In genomic region chr9:95461448-95462381, GRCh38 we compare ENCODE assay signal across 8 cellular contexts. TPM values are rescaled to one million over a fixed set of nuclear protein-coding genes. Genes with fewer than 3 reads are reported as not detected.
DNase-seq lines count a peak whose midpoint lies in the region; ATAC-seq, FAIRE-seq and TF ChIP-seq lines count a peak whose summit lies in the region.

No MANE protein-coding gene starts in this region.

- peaks cover 44% of the 10 kb centered on the region for H3K4me1 ChIP-seq in OCI-LY1 (ENCODE audit: insufficient read depth, low read length, severe bottlenecking)
- H3K4me1 ChIP-seq in endothelial cell of umbilical vein (ENCODE audit: control insufficient read depth, extremely low read depth, insufficient read depth, low read length): peaks cover 9% of the 10 kb centered on the region
- H3K4me1 ChIP-seq in rectal smooth muscle tissue (ENCODE audit: control insufficient read depth, insufficient read depth, low read length): peaks cover 25% of the 10 kb centered on the region

- H3F3A ChIP-seq in OCI-LY1 (ENCODE audit: insufficient read depth, low read length): 0 out of 2 replicates have a peak, but pooled peaks cover 3% of the 10 kb centered on the region

- peak; percentile 2 for ATAC-seq in GM21381 (IDR thresholded peaks at IDR 0.05; ENCODE audit: unreplicated experiment)
- no peak for ATAC-seq in HG03460 (IDR thresholded peaks at IDR 0.05; ENCODE audit: unreplicated experiment)

- H3K4me2 ChIP-seq in OCI-LY1 (ENCODE audit: low read length) (peak overlapping the region; percentile 76), endothelial cell of umbilical vein (ENCODE audit: insufficient read depth, low read length) (peak overlapping the region; percentile 79)

- no peak for TF ChIP-seq CTCF in OCI-LY1 (IDR thresholded peaks at IDR 0.05; ENCODE audit: low read length)
- TF ChIP-seq CTCF in endothelial cell of umbilical vein (IDR thresholded peaks at IDR 0.05; ENCODE audit: extremely low read depth in 1 of 2, insufficient read depth in 1 of 2, low read depth in 1 of 2, low read length in 2 of 2): no peak

- DNase-seq in endothelial cell of umbilical vein (ENCODE audit: low read depth, low spot score): no peak
- no peak for DNase-seq in NCI-H1694 (lab: John Stamatoyannopoulos, UW)
- no peak for DNase-seq in NCI-H345 treated with DMSO at 0.1 percent for 48 hours (lab: John Stamatoyannopoulos, UW; ENCODE audit: unreplicated experiment)
- DNase-seq in DMS53 treated with DMSO at 0.1 percent for 48 hours (lab: John Stamatoyannopoulos, UW; ENCODE audit: unreplicated experiment): no peak

- POLR2A ChIA-PET in endothelial cell of umbilical vein (lab: Charles Lee): no interaction called here

- H3K9me3 ChIP-seq in OCI-LY1 (ENCODE audit: low read length) (no peaks in the 10 kb centered on the region), endothelial cell of umbilical vein (replicated peaks; ENCODE audit: control insufficient read depth, insufficient read depth, low read length) (no peaks in the 10 kb centered on the region)

- H3K27me3 ChIP-seq in OCI-LY1 (ENCODE audit: insufficient read depth, low read length) (no peaks in the 10 kb centered on the region), endothelial cell of umbilical vein (ENCODE audit: control insufficient read depth in 2 of 2, insufficient read depth in 2 of 2, low read length in 2 of 2) (no peaks in the 10 kb centered on the region), rectal smooth muscle tissue (ENCODE audit: control insufficient read depth, insufficient read depth, low read length) (no peaks in the 10 kb centered on the region)

- peaks cover 84% of the 10 kb centered on the region for H3K36me3 ChIP-seq in OCI-LY1 (ENCODE audit: insufficient read depth, low read length)
- H3K36me3 ChIP-seq in endothelial cell of umbilical vein (ENCODE audit: control insufficient read depth in 2 of 2, extremely low read depth in 1 of 2, insufficient read depth in 2 of 2, low read length in 2 of 2): peaks cover 0 to 5% of the 10 kb centered on the region in 2 experiments
- no peaks in the 10 kb centered on the region for H3K36me3 ChIP-seq in rectal smooth muscle tissue (ENCODE audit: control insufficient read depth, insufficient read depth, low read length)

- no TSS peak for BruUV-seq in endothelial cell of umbilical vein (replicated peaks; lab: Mats Ljungman, UMichigan)

- TF ChIP-seq POLR2A in endothelial cell of umbilical vein (IDR thresholded peaks at IDR 0.05; ENCODE audit: low read depth, low read length): no peak

- intact Hi-C loops in endothelial cell of umbilical vein (cut with micrococcal nuclease): loop anchor here (1.0 to 2.0 kb wide), 4 partner anchors 35 to 144 kb away; partner anchors contain the start of gene FANCC

- FAIRE-seq in endothelial cell of umbilical vein (lab: Jason Lieb, UNC): no peak

- no peaks in the 10 kb centered on the region for H4K20me1 ChIP-seq in OCI-LY1 (ENCODE audit: insufficient read depth, low read length)
- H4K20me1 ChIP-seq in endothelial cell of umbilical vein (replicated peaks; ENCODE audit: control insufficient read depth, extremely low read depth, insufficient read depth, low read length): no peaks in the 10 kb centered on the region

- H3K4me3 ChIP-seq in OCI-LY1 (ENCODE audit: low read depth, low read length, poor library complexity, severe bottlenecking): peak overlapping the region; percentile 48
- no peak overlapping the region for H3K4me3 ChIP-seq in endothelial cell of umbilical vein (replicated peaks in 1 of 3; ENCODE audit: insufficient read depth in 1 of 3, low read depth in 1 of 3, low read length in 3 of 3)
- peak overlapping the region; percentile 38 for H3K4me3 ChIP-seq in rectal smooth muscle tissue (ENCODE audit: low read length)

- H3K79me2 ChIP-seq in OCI-LY1 (ENCODE audit: insufficient read depth, low read length) (no peaks in the 10 kb centered on the region), endothelial cell of umbilical vein (ENCODE audit: control insufficient read depth, insufficient read depth, low read length) (no peaks in the 10 kb centered on the region)

- H3K9me2 ChIP-seq in OCI-LY1 (ENCODE audit: low read depth, low read length): no peaks in the 10 kb centered on the region

- H3K27ac ChIP-seq in OCI-LY1 (ENCODE audit: low read depth, low read length, poor library complexity, severe bottlenecking) (peak overlapping the region; percentile 100), endothelial cell of umbilical vein (ENCODE audit: insufficient read depth, low read depth, low read length) (peak overlapping the region; percentile 39), rectal smooth muscle tissue (ENCODE audit: low read depth, low read length) (peak overlapping the region; percentile 27)

- H3K9ac ChIP-seq in OCI-LY1 (ENCODE audit: low read length): peak overlapping the region; percentile 60
- no peak overlapping the region for H3K9ac ChIP-seq in endothelial cell of umbilical vein (replicated peaks; ENCODE audit: extremely low read depth, insufficient read depth, low read length)
- H3K9ac ChIP-seq in rectal smooth muscle tissue (ENCODE audit: low read length): no peak overlapping the region

- H3K9me1 ChIP-seq in endothelial cell of umbilical vein (replicated peaks; ENCODE audit: control insufficient read depth, extremely low read depth, insufficient read depth, low read length): no peaks in the 10 kb centered on the region

- H2AFZ ChIP-seq in OCI-LY1 (ENCODE audit: low read length) (no peak overlapping the region), endothelial cell of umbilical vein (ENCODE audit: low read depth, low read length) (no peak overlapping the region)

- dilution Hi-C loops in endothelial cell of umbilical vein (cut with MboI; ENCODE audit: extremely low pct_ligation_motif_present, low sequenced_read_pairs): no loop called here

- CTCF ChIA-PET in endothelial cell of umbilical vein (lab: Charles Lee): interaction anchor here (1.2 to 1.4 kb wide), 2 partner anchors 45 to 756 kb away, joined by 5 to 10 read pairs; no protein-coding TSS in a partner anchor

TF ChIP-seq in endothelial cell of umbilical vein, 7 proteins besides CTCF, POLR2A, EP300 and RAD21:
- no peak for TF ChIP-seq MAX (IDR thresholded peaks at IDR 0.05; ENCODE audit: insufficient read depth, insufficient read length)
- no peak for TF ChIP-seq JUN (IDR thresholded peaks at IDR 0.05; ENCODE audit: borderline replicate concordance, insufficient read depth, insufficient read length, low read depth)
- TF ChIP-seq POLR2AphosphoS5 (IDR thresholded peaks at IDR 0.05; ENCODE audit: insufficient read depth, low read depth, low read length): no peak
- TF ChIP-seq MYC (IDR thresholded peaks at IDR 0.05; ENCODE audit: low read depth, low read length): no peak
- TF ChIP-seq FOS (IDR thresholded peaks at IDR 0.05; ENCODE audit: borderline replicate concordance, insufficient read depth, low read length): no peak
- no peak for TF ChIP-seq GATA2 (IDR thresholded peaks at IDR 0.05; ENCODE audit: insufficient read depth, insufficient read length, low read depth, low read length)
- TF ChIP-seq EZH2 (IDR thresholded peaks at IDR 0.05; ENCODE audit: borderline replicate concordance, low read depth, low read length, severe bottlenecking): no peak

RNA-seq across cellular contexts. Expression of gene PTCH1, which starts 55.1 kb away (rescaled TPM):
- 12.1 and 14.4 TPM in 2 replicates for total RNA-seq in endothelial cell of umbilical vein
- polyA plus RNA-seq in endothelial cell of umbilical vein: 3.1 and 3.9 TPM in 2 replicates
- polyA plus RNA-seq in endothelial cell of umbilical vein (2011; cell fraction: cytosol; rRNA removed): 2.9 and 3.3 TPM in 2 replicates
- 7.7 and 12.7 TPM in 2 replicates for polyA plus RNA-seq in endothelial cell of umbilical vein (2011; cell fraction: nucleus; rRNA removed)
- polyA plus RNA-seq in endothelial cell of umbilical vein (2012): 3.4 and 6.1 TPM in 2 replicates
- 9.7 and 10.4 TPM in 2 replicates for polyA minus RNA-seq in endothelial cell of umbilical vein
- polyA minus RNA-seq in endothelial cell of umbilical vein (2011; cell fraction: cytosol; rRNA and poly(A)+ RNA removed): 6.3 TPM
- 15.2 and 16.1 TPM in 2 replicates for polyA minus RNA-seq in endothelial cell of umbilical vein (2011; cell fraction: nucleus; rRNA and poly(A)+ RNA removed)

Comparison
In these comparisons a context has a peak if more than half of its experiments do, and no peak if none do; other contexts are left out.
1. H3K27ac ChIP-seq: peak in every context shown above with its lines; median percentile 100 in OCI-LY1; 39 in endothelial cell of umbilical vein; 27 in rectal smooth muscle tissue.
2. H3K4me3 ChIP-seq: peak in OCI-LY1 (single experiment) and rectal smooth muscle tissue (single experiment); none in endothelial cell of umbilical vein (0 of 3).